Comparison of ENCODE assay signal across 28 cellular contexts in the genomic region with DNA sequence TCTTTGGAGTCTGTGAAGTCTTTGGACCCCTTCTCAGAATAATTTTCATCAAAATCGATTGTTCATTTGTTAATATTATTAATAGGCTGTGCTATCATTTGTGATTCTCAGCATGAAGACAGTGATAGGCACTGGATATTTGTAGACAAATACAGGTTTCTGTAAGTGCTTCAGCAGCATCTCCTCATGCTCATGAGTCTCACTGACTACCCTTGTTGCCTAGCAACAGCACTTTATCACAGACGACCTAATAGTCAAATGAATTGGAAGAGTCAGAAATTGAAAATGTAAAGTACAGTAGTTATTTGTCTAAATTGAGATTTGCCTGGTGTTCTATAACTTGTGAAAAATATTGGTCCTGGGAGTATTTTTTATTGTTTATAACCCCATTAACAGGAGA.
DNase-seq lines count a peak whose midpoint lies in the region; ATAC-seq, FAIRE-seq and TF ChIP-seq lines count a peak whose summit lies in the region.
"Had no signal": no experiment of that assay in that cellular context is flagged by ENCODE, and none has a peak within 500 bp of the region (broad histone marks: within the 10 kb centered on the region; RNA-seq: fewer than 3 reads in every experiment).

No MANE protein-coding gene starts in this region.

- no peaks in the 10 kb centered on the region for H4K20me1 ChIP-seq in osteoblast (ENCODE audit: insufficient read depth, low read length)

- DNase-seq in DMS153 (lab: John Stamatoyannopoulos, UW), result peak; percentile 30
- DNase-seq in DMS153 treated with DMSO at 0.1 percent for 48 hours (lab: John Stamatoyannopoulos, UW; ENCODE audit: unreplicated experiment), result no peak
- DNase-seq in GM12892 (ENCODE audit: insufficient read length), result no peak
- peak; percentile 23 for DNase-seq in NCI-H2227 treated with DMSO at 0.1 percent for 48 hours (lab: John Stamatoyannopoulos, UW)
- peak; percentile 5 for DNase-seq in bronchial epithelial cell (ENCODE audit: low read depth)
- DNase-seq in osteoblast (ENCODE audit: insufficient read length, low spot score, missing footprints), result no peak
- no peak for DNase-seq in GM20000 (ENCODE audit: low spot score)
- DNase-seq: 8988T; activated CD4-positive, alpha-beta T cell treated with anti-CD3 and anti-CD28 coated beads, Interleukin-2, amount 50 U/mL, for 1 hour; activated CD8-positive, alpha-beta memory T cell treated with anti-CD3 and anti-CD28 coated beads, Interleukin-2, amount 10 ng/mL, durations not matched to agents 7 days and 5 days; activated naive CD4-positive, alpha-beta T cell treated with Interleukin-2 at 50 U/mL for 16 hours; activated T-cell treated with anti-CD3 and anti-CD28 coated beads, Interleukin-2, amount 50 U/mL, for 72 hours; amniotic stem cell; CD8-positive, alpha-beta T cell; cortex of kidney; foreskin melanocyte; left colon; mesendoderm; naive B cell; NCI-H1930; occipital lobe; OCI-M1; small intestine; stimulated activated CD4-positive, alpha-beta T cell treated with anti-CD3 and anti-CD28 coated beads, Interleukin-2, amount 100 ng/mL, for 24 hours had no signal

- ATAC-seq in HG02884 (IDR thresholded peaks at IDR 0.05; ENCODE audit: unreplicated experiment), result no peak
- ATAC-seq: activated CD8-positive, alpha-beta memory T cell treated with anti-CD3 and anti-CD28 coated beads, Interleukin-2, amount 10 ng/mL, durations not matched to agents 7 days and 5 days; activated T-cell treated with anti-CD3 and anti-CD28 coated beads, Interleukin-2, amount 50 U/mL, for 72 hours; CD8-positive, alpha-beta T cell; esophagus mucosa; left colon; WTC11 had no signal

- H3K4me3 ChIP-seq in bronchial epithelial cell (ENCODE audit: low read depth, low read length) (no peak overlapping the region), osteoblast (ENCODE audit: insufficient read depth, low read length) (no peak overlapping the region)
- H3K4me3 ChIP-seq: hepatocyte had no signal

- H3K79me2 ChIP-seq in osteoblast (ENCODE audit: insufficient read depth, low read length), result no peaks in the 10 kb centered on the region
- H3K79me2 ChIP-seq: hepatocyte had no signal

- TF ChIP-seq CTCF in bronchial epithelial cell (IDR thresholded peaks at IDR 0.05; ENCODE audit: insufficient read depth, low read length, severe bottlenecking) (no peak), osteoblast (IDR thresholded peaks at IDR 0.05; ENCODE audit: extremely low read depth, low read depth, low read length) (no peak), GM20000 (IDR thresholded peaks at IDR 0.05; ENCODE audit: extremely low read depth, missing control alignments) (no peak)

- H3K9me3 ChIP-seq in osteoblast (ENCODE audit: low read depth, low read length), result no peaks in the 10 kb centered on the region

- no peak for TF ChIP-seq POLR2A in GM12892 (IDR thresholded peaks at IDR 0.05; ENCODE audit: low read depth, low read length)

- H3K27ac ChIP-seq in osteoblast (ENCODE audit: low read depth, low read length), result no peak overlapping the region
- H3K27ac ChIP-seq: hepatocyte had no signal

- no peak overlapping the region for H3K4me2 ChIP-seq in osteoblast (ENCODE audit: insufficient read depth, low read length)
- H3K4me2 ChIP-seq: hepatocyte had no signal

- no peak overlapping the region for H2AFZ ChIP-seq in osteoblast (ENCODE audit: low read length)
- H2AFZ ChIP-seq: hepatocyte had no signal

- peak; percentile 17 for FAIRE-seq in GM12892 (lab: Jason Lieb, UNC)
- FAIRE-seq in bronchial epithelial cell (lab: Jason Lieb, UNC), result no peak

- H3K36me3 ChIP-seq in bronchial epithelial cell (ENCODE audit: control insufficient read depth, insufficient read depth, low read length) (no peaks in the 10 kb centered on the region), osteoblast (ENCODE audit: insufficient read depth, low read length) (no peaks in the 10 kb centered on the region)

- H3K4me1 ChIP-seq in osteoblast (ENCODE audit: insufficient read depth, low read length), result no peaks in the 10 kb centered on the region

- H3K27me3 ChIP-seq in bronchial epithelial cell (ENCODE audit: control insufficient read depth, insufficient read depth, low read length) (no peaks in the 10 kb centered on the region), osteoblast (ENCODE audit: insufficient read depth, low read length) (no peaks in the 10 kb centered on the region)
- H3K27me3 ChIP-seq: hepatocyte had no signal

Comparison
In these comparisons a context has a peak if more than half of its experiments do, and no peak if none do; other contexts are left out.
1. DNase-seq: peak in DMS153 (single experiment), NCI-H2227 treated with DMSO at 0.1 percent for 48 hours (single experiment) and bronchial epithelial cell (single experiment); none in DMS153 treated with DMSO at 0.1 percent for 48 hours (single experiment), GM12892 (single experiment), osteoblast (single experiment) and GM20000 (single experiment).